ENCODE assay signal across 8 cellular contexts in genomic region chr3:172038823-172039222, GRCh38. TPM values are rescaled to one million over a fixed set of nuclear protein-coding genes. Genes with fewer than 3 reads are reported as not detected.
DNase-seq lines count a peak whose midpoint lies in the region; ATAC-seq and TF ChIP-seq lines count a peak whose summit lies in the region.

No MANE protein-coding gene starts in this region.

- DNase-seq in DND-41 = no peak
- DNase-seq in NT2/D1 (ENCODE audit: low read depth, low spot score) = no peak
- no peak for DNase-seq in dorsolateral prefrontal cortex
- DNase-seq in neural progenitor cell (ENCODE audit: low spot score) = peak; percentile 21
- no peak for DNase-seq in CD1c-positive myeloid dendritic cell (ENCODE audit: extremely low spot score)
- DNase-seq in D341Med (ENCODE audit: low spot score) = no peak
- DNase-seq in activated CD4-positive, alpha-beta T cell treated with anti-CD3 and anti-CD28 coated beads, Interleukin-2, amount 50 U/mL, for 1 hour = no peak

- peaks cover 8% of the 10 kb centered on the region for H3K27me3 Mint-ChIP-seq in neural progenitor cell (ENCODE audit: insufficient read depth, low read depth)

- H3K4me1 ChIP-seq in DND-41 (ENCODE audit: insufficient read depth, low read length) = peaks cover 20% of the 10 kb centered on the region
- no peaks in the 10 kb centered on the region for H3K4me1 ChIP-seq in NT2/D1 (ENCODE audit: insufficient read depth, insufficient read length)
- H3K4me1 ChIP-seq in neural progenitor cell = peaks cover 11% of the 10 kb centered on the region

- H3K79me2 ChIP-seq in DND-41 (ENCODE audit: insufficient read depth, low read length) (no peaks in the 10 kb centered on the region), neural progenitor cell (ENCODE audit: low read depth) (peaks cover 42% of the 10 kb centered on the region)

- no peak overlapping the region for H3K27ac ChIP-seq in DND-41 (ENCODE audit: low read length)
- peak overlapping the region in 35 of 59 donors; percentile 73 to 98 (median 91) for H3K27ac ChIP-seq in dorsolateral prefrontal cortex
- no peak overlapping the region for H3K27ac ChIP-seq in neural progenitor cell

- ATAC-seq in DND-41 (ENCODE audit: insufficient read depth, low read depth) (no peak), GM21619 (IDR thresholded peaks at IDR 0.05; ENCODE audit: unreplicated experiment) (no peak)

- peak overlapping the region; percentile 97 for H3K4me3 Mint-ChIP-seq in neural progenitor cell

- no peaks in the 10 kb centered on the region for H3K9me3 Mint-ChIP-seq in neural progenitor cell

- H3K4me2 ChIP-seq in DND-41 (ENCODE audit: insufficient read depth, low read length) (peak overlapping the region; percentile 91), neural progenitor cell (peak overlapping the region; percentile 68)

- peak overlapping the region; percentile 94 for H3K27ac Mint-ChIP-seq in neural progenitor cell

- peaks cover 45% of the 10 kb centered on the region for H3K4me1 Mint-ChIP-seq in neural progenitor cell

- no peaks in the 10 kb centered on the region for H4K20me1 ChIP-seq in DND-41 (ENCODE audit: insufficient read depth, low read length)
- peaks cover 14% of the 10 kb centered on the region for H4K20me1 ChIP-seq in neural progenitor cell (ENCODE audit: low read depth)

- H3K9me3 ChIP-seq in DND-41 (ENCODE audit: insufficient read depth, low read length, severe bottlenecking) (no peaks in the 10 kb centered on the region), NT2/D1 (ENCODE audit: insufficient read depth, low read length) (peaks cover 10% of the 10 kb centered on the region; the same call in 1 of the 2 replicates), neural progenitor cell (ENCODE audit: low read depth) (no peaks in the 10 kb centered on the region)

- no peak for TF ChIP-seq CTCF in DND-41 (IDR thresholded peaks at IDR 0.05; ENCODE audit: borderline replicate concordance, extremely low read depth, low read length, poor library complexity, severe bottlenecking)
- TF ChIP-seq CTCF in dorsolateral prefrontal cortex (IDR thresholded peaks at IDR 0.05 in 54 of 56, conservative IDR thresholded peaks at IDR 0.05 in 2 of 56; ENCODE audit: low read depth in 1 of 56, partially characterized antibody in 56 of 56) = no peak
- TF ChIP-seq CTCF in neural progenitor cell (IDR thresholded peaks at IDR 0.05) = no peak

- no peaks in the 10 kb centered on the region for H3F3A ChIP-seq in neural progenitor cell (ENCODE audit: low read depth)

- H2AFZ ChIP-seq in DND-41 (ENCODE audit: low read depth, low read length) = peak overlapping the region; percentile 92
- H2AFZ ChIP-seq in neural progenitor cell (replicated peaks) = peak overlapping the region; percentile 35

- H3K36me3 Mint-ChIP-seq in neural progenitor cell = peaks cover 10% of the 10 kb centered on the region

- H3K4me3 ChIP-seq in DND-41 (ENCODE audit: low read depth in 1 of 2, low read length in 2 of 2) = peak overlapping the region in 1 of 2 experiments; percentile 90; a peak in 3 of 4 replicates
- peak overlapping the region; percentile 90 for H3K4me3 ChIP-seq in NT2/D1 (ENCODE audit: insufficient read length, low read depth)
- peak overlapping the region; percentile 63 to 99 (median 93) for H3K4me3 ChIP-seq in dorsolateral prefrontal cortex
- H3K4me3 ChIP-seq in neural progenitor cell = peak overlapping the region; percentile 83

- H3K9ac ChIP-seq in DND-41 (ENCODE audit: low read depth, low read length) (peak overlapping the region; percentile 88; the same call in 1 of the 2 replicates), NT2/D1 (ENCODE audit: insufficient read length, low read depth) (peak overlapping the region; percentile 97), neural progenitor cell (no peak overlapping the region)

- H3K27me3 ChIP-seq in DND-41 (ENCODE audit: insufficient read depth, low read length, poor library complexity) (peaks cover 4% of the 10 kb centered on the region), NT2/D1 (ENCODE audit: insufficient read depth, insufficient read length) (no peaks in the 10 kb centered on the region), dorsolateral prefrontal cortex (no peaks in the 10 kb centered on the region), neural progenitor cell (no peaks in the 10 kb centered on the region)

- H3K36me3 ChIP-seq in DND-41 (ENCODE audit: insufficient read depth, low read length) (no peaks in the 10 kb centered on the region), NT2/D1 (ENCODE audit: insufficient read depth, insufficient read length, low read length) (peaks cover 14% of the 10 kb centered on the region), neural progenitor cell (no peaks in the 10 kb centered on the region)

- intact Hi-C loops in dorsolateral prefrontal cortex (cut with DNase I) = loop anchor here (2.0 to 10.0 kb wide), 3 partner anchors 98 to 296 kb away; no protein-coding TSS in a partner anchor

RNA-seq across cellular contexts. Expression of gene FNDC3B, which starts 0.6 kb away (rescaled TPM):
- total RNA-seq in dorsolateral prefrontal cortex = 10 to 100 TPM; 19.4 to 85.0 (median 36.2) TPM
- total RNA-seq in neural progenitor cell (ENCODE audit: low replicate concordance) = 29.5 and 33.9 TPM in 2 replicates

Comparison
In these comparisons a context has a peak if more than half of its experiments do, and no peak if none do; other contexts are left out.
1. H3K27ac ChIP-seq: peak in dorsolateral prefrontal cortex (35 of 59); none in DND-41 (single experiment) and neural progenitor cell (single experiment).